Comparison of ENCODE assay signal across 8 cellular contexts in genomic region chr3:104564045-104564643, GRCh38.
DNase-seq lines count a peak whose midpoint lies in the region; ATAC-seq, FAIRE-seq and TF ChIP-seq lines count a peak whose summit lies in the region.

No MANE protein-coding gene starts in this region.

- DNase-seq in LNCaP clone FGC (ENCODE audit: low read depth) (peak; percentile 50), mucosa of descending colon (peak in 1 of 3 donors; percentile 79), substantia nigra (lab: John Stamatoyannopoulos, UW) (peak in 25 of 49 donors; percentile 1 to 46 (median 14)), GM19240 (ENCODE audit: insufficient read length, low spot score) (no peak)
- peak; percentile 28 for DNase-seq in activated CD4-positive, CD25-positive, alpha-beta regulatory T cell treated with anti-CD3 and anti-CD28 coated beads, Interleukin-2, amount 50 U/mL, for 16 hours (ENCODE audit: low read depth, low spot score)

- no peaks in the 10 kb centered on the region for H3K9me3 ChIP-seq in DOHH2 (ENCODE audit: control insufficient read depth, insufficient read depth, low read length)
- H3K9me3 ChIP-seq in mucosa of descending colon, result no peaks in the 10 kb centered on the region

- H3K27ac ChIP-seq in DOHH2 (ENCODE audit: low read depth, low read length), result no peak overlapping the region
- H3K27ac ChIP-seq in substantia nigra (ENCODE audit: low read depth, low read length, poor library complexity, severe bottlenecking), result no peak overlapping the region

- TF ChIP-seq CTCF in DOHH2 (IDR thresholded peaks at IDR 0.05; ENCODE audit: low read depth, low read length, poor library complexity, severe bottlenecking), result peak; percentile 67
- peak; percentile 67 for TF ChIP-seq CTCF in LNCaP clone FGC (IDR thresholded peaks at IDR 0.05; ENCODE audit: control insufficient read depth, extremely low read depth, insufficient read depth)
- TF ChIP-seq CTCF in mucosa of descending colon (IDR thresholded peaks at IDR 0.05), result peak; percentile 67

- peak; percentile 61 for FAIRE-seq in colon (lab: Jason Lieb, UNC)

- H3K27me3 ChIP-seq in DOHH2 (ENCODE audit: control insufficient read depth, low read length), result no peaks in the 10 kb centered on the region

- H3K4me2 ChIP-seq in DOHH2 (ENCODE audit: low read length), result no peak overlapping the region

- intact Hi-C loops in mucosa of descending colon (cut with DNase I, micrococcal nuclease), result no loop called here

- H4K20me1 ChIP-seq in DOHH2 (ENCODE audit: control insufficient read depth, insufficient read depth, low read depth, low read length), result no peaks in the 10 kb centered on the region

- H3K4me1 ChIP-seq in DOHH2 (ENCODE audit: control insufficient read depth, low read length) (no peaks in the 10 kb centered on the region), mucosa of descending colon (ENCODE audit: low read depth) (no peaks in the 10 kb centered on the region)

- no peak for ATAC-seq in mucosa of descending colon
- no peak for ATAC-seq in HG03280 (IDR thresholded peaks at IDR 0.05; ENCODE audit: unreplicated experiment)

- H3K79me2 ChIP-seq in DOHH2 (ENCODE audit: control insufficient read depth, low read length), result no peaks in the 10 kb centered on the region

- no peaks in the 10 kb centered on the region for H3K36me3 ChIP-seq in DOHH2 (ENCODE audit: control insufficient read depth, low read length)
- no peaks in the 10 kb centered on the region for H3K36me3 ChIP-seq in mucosa of descending colon (ENCODE audit: low read depth)

- no peak overlapping the region for H3K4me3 ChIP-seq in DOHH2 (ENCODE audit: low read length)
- H3K4me3 ChIP-seq in LNCaP clone FGC (ENCODE audit: low read depth, low read length), result no peak overlapping the region
- no peak overlapping the region for H3K4me3 ChIP-seq in mucosa of descending colon

- H3F3A ChIP-seq in DOHH2 (ENCODE audit: control insufficient read depth, insufficient read depth), result no peaks in the 10 kb centered on the region

- H3K9me2 ChIP-seq in DOHH2 (replicated peaks; ENCODE audit: control insufficient read depth, low read length), result no peaks in the 10 kb centered on the region
